Comparison of ENCODE assay signal across 19 cellular contexts in genomic region chr3:175208316-175208715, GRCh38.
A peak's percentile ranks its signal among the peaks of the same experiment; 100 is the strongest.
DNase-seq lines count a peak whose midpoint lies in the region; ATAC-seq, FAIRE-seq and TF ChIP-seq lines count a peak whose summit lies in the region.
"Had no signal": no experiment of that assay in that cellular context is flagged by ENCODE, and none has a peak within 500 bp of the region (broad histone marks: within the 10 kb centered on the region; RNA-seq: fewer than 3 reads in every experiment).

No MANE protein-coding gene starts in this region.

- H3K27me3 Mint-ChIP-seq in T-cell = no peaks in the 10 kb centered on the region
- H3K27me3 Mint-ChIP-seq: central memory CD8-positive, alpha-beta T cell; naive B cell had no signal

- no peak for TF ChIP-seq POLR2A in erythroblast (IDR thresholded peaks at IDR 0.05; ENCODE audit: low read length)

- H3K9me3 Mint-ChIP-seq in T-cell = peaks cover 9 to 33% (median 14%) of the 10 kb centered on the region in 3 donors

- H3K4me3 ChIP-seq in fibroblast of pulmonary artery (replicated peaks; ENCODE audit: low read depth, low read length) = no peak overlapping the region
- H3K4me3 ChIP-seq: left ventricle myocardium inferior, right lobe of liver, upper lobe of right lung had no signal

- ATAC-seq in T-cell (replicated peaks in 1 of 4) = no peak
- ATAC-seq: right lobe of liver, upper lobe of right lung had no signal

- H3K4me3 Mint-ChIP-seq in T-cell = no peak overlapping the region
- H3K4me3 Mint-ChIP-seq: central memory CD8-positive, alpha-beta T cell; naive B cell had no signal

- TF ChIP-seq CTCF in fibroblast of pulmonary artery (IDR thresholded peaks at IDR 0.05; ENCODE audit: low read length, missing control alignments) = no peak

- no peak for FAIRE-seq in GM19239 (lab: Jason Lieb, UNC)
- FAIRE-seq: G401.6 had no signal

- no peak overlapping the region for H3K27ac Mint-ChIP-seq in T-cell
- H3K27ac Mint-ChIP-seq: naive B cell had no signal

- CTCF ChIA-PET in T-cell (lab: Charles Lee) = no interaction called here

- DNase-seq in G401 (ENCODE audit: low spot score) (peak; percentile 7), SK-MEL-5 (ENCODE audit: low read depth, low spot score) (peak; percentile 64), fibroblast of pulmonary artery (ENCODE audit: low read depth) (peak; percentile 50), posterior cingulate gyrus (peak in 6 of 10 donors; percentile 9 to 85 (median 43)), T-cell (no peak), erythroblast (lab: John Stamatoyannopoulos, UW) (no peak), GM19239 (ENCODE audit: insufficient read length, low spot score) (no peak)
- no peak for DNase-seq in stimulated activated CD4-positive, alpha-beta T cell treated with anti-CD3 and anti-CD28 coated beads, Interleukin-1b, Interleukin-23, amount 100 ng/mL, for 48 hours
- DNase-seq: activated CD4-positive, CD25-positive, alpha-beta regulatory T cell; activated naive CD4-positive, alpha-beta T cell; left ventricle myocardium inferior; naive B cell; NCI-H1048; NCI-H2227 treated with DMSO at 0.1 percent for 48 hours; right lobe of liver; stimulated activated CD4-positive, alpha-beta T cell treated with anti-CD3 and anti-CD28 coated beads, Interleukin-4, amount 100 ng/mL, for 24 hours; upper lobe of right lung had no signal

- intact Hi-C loops in posterior cingulate gyrus (cut with DNase I) = no loop called here

- H3K36me3 Mint-ChIP-seq in T-cell = no peaks in the 10 kb centered on the region
- H3K36me3 Mint-ChIP-seq: naive B cell had no signal

- H3K4me1 Mint-ChIP-seq in T-cell = no peaks in the 10 kb centered on the region
- H3K4me1 Mint-ChIP-seq: central memory CD8-positive, alpha-beta T cell; naive B cell had no signal

- in situ Hi-C loops in G401 (cut with HindIII; ENCODE audit: low sequenced_read_pairs) (no loop called here), SK-MEL-5 (cut with HindIII; ENCODE audit: low pct_unique_long_range_greater_than_20kb, low sequenced_read_pairs) (no loop called here)

- POLR2A ChIA-PET in T-cell (lab: Charles Lee) = no interaction called here

Comparison
In these comparisons a context has a peak if more than half of its experiments do, and no peak if none do; other contexts are left out.
1. DNase-seq: peak in G401 (single experiment), SK-MEL-5 (single experiment), fibroblast of pulmonary artery (single experiment) and posterior cingulate gyrus (6 of 10); none in T-cell (0 of 34), stimulated activated CD4-positive, alpha-beta T cell treated with anti-CD3 and anti-CD28 coated beads, Interleukin-1b, Interleukin-23, amount 100 ng/mL, for 48 hours (single experiment), erythroblast (0 of 2) and GM19239 (single experiment).